In the genomic region with DNA sequence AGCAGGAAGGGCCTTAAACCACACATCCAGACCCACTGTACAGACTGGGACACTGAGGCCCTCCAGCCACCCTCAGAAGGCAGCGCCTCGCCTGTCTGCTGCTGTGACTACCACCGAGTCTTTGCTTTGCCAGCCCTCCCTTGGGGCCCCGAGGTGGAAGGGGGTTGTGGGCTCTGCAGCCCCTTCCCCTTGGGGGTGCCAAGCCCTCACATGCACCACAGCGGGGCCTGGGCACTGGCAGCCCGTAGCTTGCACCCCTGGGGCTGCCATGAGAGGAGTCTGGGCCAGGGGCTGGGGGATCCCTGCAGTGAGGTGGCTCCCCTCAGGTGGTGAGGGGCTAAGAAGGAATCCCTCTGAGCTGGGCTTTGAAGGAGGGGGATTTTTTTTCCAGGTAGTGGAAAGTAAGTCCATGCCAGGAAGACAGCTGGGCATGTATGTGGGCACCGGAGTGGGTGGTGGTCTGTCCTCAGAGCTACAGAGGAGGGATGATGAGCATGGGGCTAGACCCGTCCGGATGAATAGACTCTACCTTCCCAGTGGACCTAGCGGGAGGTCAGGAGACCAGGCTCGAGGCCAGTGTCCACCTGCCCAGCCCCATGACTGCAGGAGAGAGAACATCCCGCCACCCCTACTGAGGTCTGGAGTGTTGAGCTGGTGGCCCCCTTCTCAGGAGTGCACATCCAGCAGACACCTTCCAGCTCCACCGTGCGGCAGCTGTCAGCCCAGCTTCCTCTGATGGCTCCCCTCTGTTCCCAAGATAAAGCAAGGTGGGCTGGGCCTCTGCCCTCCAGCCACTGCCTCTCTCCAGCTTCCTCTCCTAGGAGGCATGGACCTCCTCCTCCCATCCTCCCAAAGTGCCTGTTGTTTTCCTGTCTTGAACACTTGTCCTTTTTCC, we compare ENCODE assay signal across 20 cellular contexts. TPM values are rescaled to one million over a fixed set of nuclear protein-coding genes. Genes with fewer than 3 reads are reported as not detected.
DNase-seq lines count a peak whose midpoint lies in the region; ATAC-seq, FAIRE-seq and TF ChIP-seq lines count a peak whose summit lies in the region.
"Had no signal": no experiment of that assay in that cellular context is flagged by ENCODE, and none has a peak within 500 bp of the region (broad histone marks: within the 10 kb centered on the region; RNA-seq: fewer than 3 reads in every experiment).

No MANE protein-coding gene starts in this region.

- H3K27ac ChIP-seq in K562 (ENCODE audit: extremely low read depth, low read depth, low read length) (no peak overlapping the region), right lobe of liver (no peak overlapping the region), spleen (no peak overlapping the region), coronary artery (no peak overlapping the region)

- H3K4me3 Mint-ChIP-seq in activated naive CD4-positive, alpha-beta T cell treated with anti-CD3 and anti-CD28 coated beads, Interleukin-2, amount 50 U/mL, for 24 hours = no peak overlapping the region

- H3K4me1 ChIP-seq in K562 (replicated peaks in 1 of 2; ENCODE audit: control insufficient read depth in 2 of 2, insufficient read depth in 2 of 2, low read length in 2 of 2) (peaks cover 0 to 46% of the 10 kb centered on the region in 2 experiments; a peak in 2 of 5 replicates), right lobe of liver (no peaks in the 10 kb centered on the region), spleen (peaks cover 0 to 22% (median 7%) of the 10 kb centered on the region in 6 donors)

- H3K4me1 Mint-ChIP-seq in activated naive CD4-positive, alpha-beta T cell treated with anti-CD3 and anti-CD28 coated beads, Interleukin-2, amount 50 U/mL, for 24 hours = no peaks in the 10 kb centered on the region

- H3K27me3 ChIP-seq in K562 (ENCODE audit: control insufficient read depth in 2 of 2, insufficient read depth in 2 of 2, low read length in 2 of 2) (peaks cover 11 to 59% of the 10 kb centered on the region in 2 experiments; a peak in 4 of 5 replicates), right lobe of liver (no peaks in the 10 kb centered on the region), spleen (replicated peaks in 1 of 7) (peaks cover 0 to 14% (median 0%) of the 10 kb centered on the region in 7 donors)

- no peaks in the 10 kb centered on the region for H3K79me2 ChIP-seq in K562 (ENCODE audit: control insufficient read depth, insufficient read depth, low read length)

- no TSS peak for BruUV-seq in K562 (replicated peaks; lab: Mats Ljungman, UMichigan)

- TF ChIP-seq CTCF in K562 (IDR thresholded peaks at IDR 0.05 in 2 of 3, conservative IDR thresholded peaks at IDR 0.05 in 1 of 3; ENCODE audit: insufficient read depth in 2 of 3, low read depth in 1 of 3, low read length in 3 of 3) (0 out of 6 replicates have a peak, but pooled peaks of 1 of the 3 experiments have one; percentile 11), right lobe of liver (IDR thresholded peaks at IDR 0.05) (no peak), spleen (IDR thresholded peaks at IDR 0.05 in 8 of 11, conservative IDR thresholded peaks at IDR 0.05 in 3 of 11) (no peak), coronary artery (IDR thresholded peaks at IDR 0.05) (no peak)

- TF ChIP-seq POLR2A in K562 (conservative IDR thresholded peaks at IDR 0.05) = no peak
- no peak for TF ChIP-seq POLR2A in right lobe of liver (IDR thresholded peaks at IDR 0.05)
- no peak for TF ChIP-seq POLR2A in spleen (IDR thresholded peaks at IDR 0.05)

- H4K20me1 ChIP-seq in K562 (replicated peaks; ENCODE audit: control insufficient read depth, insufficient read depth, low read length) = peaks cover 6% of the 10 kb centered on the region

- peak overlapping the region; percentile 43 for H3K27ac Mint-ChIP-seq in activated naive CD4-positive, alpha-beta T cell treated with anti-CD3 and anti-CD28 coated beads, Interleukin-2, amount 50 U/mL, for 24 hours

- ATAC-seq in K562 (peak; percentile 66), right lobe of liver (peak in 1 of 4 donors; percentile 12)
- ATAC-seq: PC-3 had no signal

- H2AFZ ChIP-seq in K562 (ENCODE audit: low read depth, low read length) = no peak overlapping the region

- 5% methylated on average over 10 of the region's 14 CpGs for WGBS in K562 (ENCODE audit: insufficient coverage, low coverage, missing lambda C conversion rate)
- WGBS in right lobe of liver (ENCODE audit: insufficient coverage, low coverage, low lambda C conversion rate, missing lambda C conversion rate) = 86% methylated on average over 2 of the region's 14 CpGs
- 72 to 85% (median 76%) methylated on average over 12 to 14 of the region's 14 CpGs for WGBS in spleen, 5 donors

- no peak for DNase-seq in activated naive CD4-positive, alpha-beta T cell (lab: John Stamatoyannopoulos, UW)
- no peak for DNase-seq in K562 (ENCODE audit: extremely low read depth in 1 of 4, low spot score in 3 of 4)
- DNase-seq in right lobe of liver = peak in 2 of 3 donors; percentile 14 to 26
- peak; percentile 56 for DNase-seq in spleen
- no peak for DNase-seq in coronary artery (ENCODE audit: low spot score)
- DNase-seq in cortex of kidney (lab: John Stamatoyannopoulos, UW) = no peak
- no peak for DNase-seq in mucosa of gallbladder (ENCODE audit: low spot score)
- DNase-seq: 8988T, GF-D8, NCI-H1048, NCI-H146, NCI-H2081 treated with DMSO at 0.1 percent for 48 hours, NCI-H510A, NCI-H774, PC-3 had no signal

- FAIRE-seq in K562 (lab: Jason Lieb, UNC) = no peak
- FAIRE-seq: GM12892, H1 had no signal

- no peaks in the 10 kb centered on the region for H3K36me3 ChIP-seq in K562 (ENCODE audit: control insufficient read depth, insufficient read depth, low read length)
- H3K36me3 ChIP-seq in right lobe of liver = no peaks in the 10 kb centered on the region
- peaks cover 0 to 20% (median 0%) of the 10 kb centered on the region in 6 donors for H3K36me3 ChIP-seq in spleen

- H3K9me1 ChIP-seq in K562 (ENCODE audit: control insufficient read depth, insufficient read depth, low read length) = no peaks in the 10 kb centered on the region

- H3K9me3 Mint-ChIP-seq in activated naive CD4-positive, alpha-beta T cell treated with anti-CD3 and anti-CD28 coated beads, Interleukin-2, amount 50 U/mL, for 24 hours = no peaks in the 10 kb centered on the region

- H3K4me2 ChIP-seq in K562 (ENCODE audit: insufficient read depth, low read length) = no peak overlapping the region

- no peak for TF ChIP-seq EP300 in K562 (IDR thresholded peaks at IDR 0.05; ENCODE audit: low read length)

- no peaks in the 10 kb centered on the region for H3K36me3 Mint-ChIP-seq in activated naive CD4-positive, alpha-beta T cell treated with anti-CD3 and anti-CD28 coated beads, Interleukin-2, amount 50 U/mL, for 24 hours

- no peaks in the 10 kb centered on the region for H3K27me3 Mint-ChIP-seq in activated naive CD4-positive, alpha-beta T cell treated with anti-CD3 and anti-CD28 coated beads, Interleukin-2, amount 50 U/mL, for 24 hours

- in situ Hi-C loops in K562 (cut with MboI) = no loop called here

- intact Hi-C loops in K562 (cut with micrococcal nuclease) (no loop called here), right lobe of liver (cut with DNase I) (no loop called here), spleen (cut with DNase I; ENCODE audit: low total_unique reads) (no loop called here)

- TF ChIP-seq RAD21 in K562 (CRISPR knock-in tag; conservative IDR thresholded peaks at IDR 0.05 in 1 of 2, IDR thresholded peaks at IDR 0.05 in 1 of 2) = no peak

- CTCF ChIA-PET in K562 (lab: Yijun Ruan, JAX; ENCODE audit: low intra/inter-chr PET ratio) = no interaction called here

- H3K9me3 ChIP-seq in K562 (replicated peaks; ENCODE audit: control insufficient read depth, insufficient read depth, low read depth, low read length) (no peaks in the 10 kb centered on the region), right lobe of liver (no peaks in the 10 kb centered on the region), spleen (no peaks in the 10 kb centered on the region)

- POLR2A ChIA-PET in K562 (lab: Yijun Ruan, JAX) = interaction anchor here (0.5 to 0.9 kb wide), 3 partner anchors 30 to 521 kb away, joined by 3 read pairs; no protein-coding TSS in a partner anchor

- H3K4me3 ChIP-seq in K562 = no peak overlapping the region
- no peak overlapping the region for H3K4me3 ChIP-seq in right lobe of liver
- no peak overlapping the region for H3K4me3 ChIP-seq in spleen
- no peak overlapping the region for H3K4me3 ChIP-seq in coronary artery

- no peak overlapping the region; a peak in 1 of 4 replicates for H3K9ac ChIP-seq in K562 (ENCODE audit: insufficient read depth in 1 of 2, low read depth in 2 of 2, low read length in 2 of 2)

RNA-seq across cellular contexts. Expression of a gene that starts 15.9 kb away (rescaled TPM):
- 2.0 and 6.0 TPM in 2 replicates for total RNA-seq in K562 (2011; cell fraction: chromatin; rRNA removed; ENCODE audit: low replicate concordance)
- total RNA-seq in K562 (2011; cell fraction: nucleolus; rRNA removed) = 1.7 and 3.3 TPM in 2 replicates
- total RNA-seq in K562 (2011; cell fraction: nucleoplasm; rRNA removed) = 1.1 and 2.1 TPM in 2 replicates
- total RNA-seq in K562 (2014; rRNA removed) = 0.14 and 0.24 TPM in 2 replicates
- total RNA-seq in K562 (2014; rRNA removed; fragmentation: Illumina TruSeq; extraction: Trizol) = not detected in 2 replicates
- 0.07 TPM in 1 of 2 replicates, not detected in the other for total RNA-seq in K562 (2015; rRNA removed; fragmentation: Illumina TruSeq; extraction: Trizol)
- 0.24 and 0.47 TPM in 2 replicates for total RNA-seq in K562 (2021)
- polyA plus RNA-seq in K562 (2011; rRNA removed) = 0.26 and 0.42 TPM in 2 replicates
- 0.27 and 0.48 TPM in 2 replicates for polyA plus RNA-seq in K562 (2011; cell fraction: cytosol; rRNA removed)
- polyA plus RNA-seq in K562 (2011; cell fraction: nucleus; rRNA removed) = 1.2 and 1.6 TPM in 2 replicates
- 0.10 and 0.40 TPM in 2 replicates for polyA plus RNA-seq in K562 (2012)
- 0.18 and 0.21 TPM in 2 replicates for polyA plus RNA-seq in K562 (2014; fragmentation: Illumina TruSeq; extraction: Trizol)
- polyA plus RNA-seq in K562 (2014; fragmentation: Nextera tagmentation; extraction: Ambion mirVana) = under 1 TPM in 1 of 2 experiments, not detected in 1; 0.01 TPM
- polyA plus RNA-seq in K562 (2014; rRNA removed) = 0.05 and 0.12 TPM in 2 replicates
- 0.18 and 0.21 TPM in 2 replicates for polyA minus RNA-seq in K562 (2011; rRNA and poly(A)+ RNA removed)
- 0.48 TPM in 1 of 2 replicates, not detected in the other for polyA minus RNA-seq in K562 (2011; cell fraction: cytosol; rRNA and poly(A)+ RNA removed)
- 0.56 and 1.2 TPM in 2 replicates for polyA minus RNA-seq in K562 (2011; cell fraction: nucleus; rRNA and poly(A)+ RNA removed)
- total RNA-seq in right lobe of liver = 10 to 100 TPM in 1 of 6 experiments, 1 to 10 TPM in 5; 5.3 to 15.1 (median 8.0) TPM
- 10 to 100 TPM; 20.7 to 61.4 (median 39.9) TPM for total RNA-seq in spleen
- polyA plus RNA-seq in spleen = 10 to 100 TPM in 1 of 3 donors, 1 to 10 TPM in 2; 3.5 to 19.4 (median 4.6) TPM
- total RNA-seq in mucosa of gallbladder = 11.1 TPM
- total RNA-seq: MCF 10A, PC-3 had no signal

RNA-seq across cellular contexts. Expression of a gene that starts 42.2 kb away (rescaled TPM):
- total RNA-seq in K562 (2011; cell fraction: chromatin; rRNA removed; ENCODE audit: low replicate concordance) = not detected in 2 replicates
- total RNA-seq in K562 (2011; cell fraction: nucleolus; rRNA removed) = not detected in 2 replicates
- not detected in 2 replicates for total RNA-seq in K562 (2011; cell fraction: nucleoplasm; rRNA removed)
- not detected in 2 replicates for total RNA-seq in K562 (2014; rRNA removed)
- total RNA-seq in K562 (2014; rRNA removed; fragmentation: Illumina TruSeq; extraction: Trizol) = not detected in 2 replicates
- total RNA-seq in K562 (2015; rRNA removed; fragmentation: Illumina TruSeq; extraction: Trizol) = not detected in 2 replicates
- 0.33 TPM in 1 of 2 replicates, not detected in the other for total RNA-seq in K562 (2021)
- not detected in 2 replicates for polyA plus RNA-seq in K562 (2011; rRNA removed)
- not detected in 2 replicates for polyA plus RNA-seq in K562 (2011; cell fraction: cytosol; rRNA removed)
- polyA plus RNA-seq in K562 (2011; cell fraction: nucleus; rRNA removed) = not detected in 2 replicates
- polyA plus RNA-seq in K562 (2012) = not detected in 2 replicates
- polyA plus RNA-seq in K562 (2014; fragmentation: Illumina TruSeq; extraction: Trizol) = not detected in 2 replicates
- not detected for polyA plus RNA-seq in K562 (2014; fragmentation: Nextera tagmentation; extraction: Ambion mirVana)
- not detected in 2 replicates for polyA plus RNA-seq in K562 (2014; rRNA removed)
- polyA minus RNA-seq in K562 (2011; rRNA and poly(A)+ RNA removed) = not detected in 2 replicates
- not detected in 2 replicates for polyA minus RNA-seq in K562 (2011; cell fraction: cytosol; rRNA and poly(A)+ RNA removed)
- polyA minus RNA-seq in K562 (2011; cell fraction: nucleus; rRNA and poly(A)+ RNA removed) = not detected in 2 replicates
- 1 to 10 TPM in 1 of 6 experiments, under 1 TPM in 1, not detected in 4; 0.57 to 3.3 TPM for total RNA-seq in right lobe of liver
- 10 to 100 TPM in 1 of 7 donors, 1 to 10 TPM in 5, not detected in 1; 2.1 to 12.1 (median 6.5) TPM for total RNA-seq in spleen
- 1 to 10 TPM; 1.7 to 9.5 (median 9.3) TPM for polyA plus RNA-seq in spleen
- total RNA-seq in mucosa of gallbladder = 1.3 TPM
- total RNA-seq: H1, MCF 10A, PC-3 had no signal
- polyA plus RNA-seq: BJ had no signal

Comparison
In these comparisons a context has a peak if more than half of its experiments do, and no peak if none do; other contexts are left out.
1. DNase-seq: peak in right lobe of liver (2 of 3) and spleen (single experiment); none in activated naive CD4-positive, alpha-beta T cell (0 of 4), K562 (0 of 4), coronary artery (single experiment), cortex of kidney (single experiment) and mucosa of gallbladder (single experiment).